8 cellular contexts compared by ENCODE assay signal in the genomic region with DNA sequence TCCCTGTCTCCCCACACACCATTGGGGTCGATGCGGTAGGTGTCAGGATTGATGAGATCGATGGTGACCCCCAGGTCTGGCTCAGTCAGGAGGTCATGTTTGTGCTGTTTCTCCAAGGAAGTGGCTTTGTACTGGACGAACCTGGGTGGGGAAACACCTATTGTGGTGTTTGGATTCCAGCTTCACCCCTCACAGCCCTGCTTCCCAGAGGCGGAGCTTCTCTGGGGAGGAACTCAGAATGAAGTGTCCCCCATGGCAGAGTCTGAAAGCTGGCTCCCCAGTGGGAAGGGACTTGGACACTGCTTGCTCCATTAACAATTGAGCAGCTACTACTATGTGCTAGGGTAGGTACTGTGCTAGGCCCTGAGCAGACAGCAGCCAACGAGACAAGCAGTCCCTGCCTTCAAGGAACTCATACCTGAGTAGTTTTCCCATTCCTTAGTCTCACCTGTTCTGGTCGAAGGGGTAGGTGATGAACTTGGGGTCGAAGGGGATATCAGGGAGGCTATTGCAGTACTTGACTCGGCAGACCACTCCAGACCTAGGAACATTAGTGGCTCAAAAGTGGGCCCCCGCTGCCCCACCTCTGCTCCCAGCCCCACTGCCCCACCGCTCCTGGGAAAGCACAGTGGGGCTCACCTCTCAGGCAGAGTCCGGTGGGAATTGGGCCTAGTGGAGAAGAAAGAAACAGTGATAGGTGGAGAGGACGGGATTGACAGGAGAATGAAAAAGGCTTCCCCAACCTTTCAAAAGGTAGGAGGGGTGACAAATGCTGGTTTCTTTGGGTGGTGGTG. TPM values are rescaled to one million over a fixed set of nuclear protein-coding genes. Genes with fewer than 3 reads are reported as not detected.
A peak's percentile ranks its signal among the peaks of the same experiment; 100 is the strongest.
DNase-seq lines count a peak whose midpoint lies in the region; ATAC-seq and TF ChIP-seq lines count a peak whose summit lies in the region.

No MANE protein-coding gene starts in this region.

- DNase-seq in NCI-H82 (lab: John Stamatoyannopoulos, UW) (peak; percentile 33), NCI-H82 treated with DMSO at 0.1 percent for 48 hours (lab: John Stamatoyannopoulos, UW; ENCODE audit: unreplicated experiment) (no peak), iPS DF 6.9 (ENCODE audit: low read depth, low spot score) (no peak), NCI-H1417 treated with DMSO at 0.1 percent for 48 hours (lab: John Stamatoyannopoulos, UW) (no peak), NCI-H2029 (lab: John Stamatoyannopoulos, UW) (no peak)
- no peak for DNase-seq in activated CD8-positive, alpha-beta T cell treated with anti-CD3 and anti-CD28 coated beads for 36 hours
- no peak for DNase-seq in stimulated activated naive B cell treated with anti-CD40 and anti-IgM and Interleukin-4, amounts not matched to agents 10 μg/mL and 1 μg/mL and 100 μg/mL, for 72 hours

- H3K9me3 Mint-ChIP-seq in activated CD8-positive, alpha-beta T cell treated with anti-CD3 and anti-CD28 coated beads for 36 hours, result no peaks in the 10 kb centered on the region
- H3K9me3 Mint-ChIP-seq in stimulated activated naive B cell treated with anti-CD40 and anti-IgM and Interleukin-4, amounts not matched to agents 10 μg/mL and 1 μg/mL and 100 μg/mL, for 72 hours, result no peaks in the 10 kb centered on the region

- TF ChIP-seq CTCF in activated CD8-positive, alpha-beta T cell treated with anti-CD3 and anti-CD28 coated beads for 36 hours (IDR thresholded peaks at IDR 0.05), result no peak

- H3K4me1 Mint-ChIP-seq in activated CD8-positive, alpha-beta T cell treated with anti-CD3 and anti-CD28 coated beads for 36 hours (ENCODE audit: low read depth), result peaks cover 34% of the 10 kb centered on the region
- H3K4me1 Mint-ChIP-seq in stimulated activated naive B cell treated with anti-CD40 and anti-IgM and Interleukin-4, amounts not matched to agents 10 μg/mL and 1 μg/mL and 100 μg/mL, for 72 hours, result peaks cover 33 to 54% of the 10 kb centered on the region in 2 donors

- H3K27me3 Mint-ChIP-seq in activated CD8-positive, alpha-beta T cell treated with anti-CD3 and anti-CD28 coated beads for 36 hours, result no peaks in the 10 kb centered on the region
- H3K27me3 Mint-ChIP-seq in stimulated activated naive B cell treated with anti-CD40 and anti-IgM and Interleukin-4, amounts not matched to agents 10 μg/mL and 1 μg/mL and 100 μg/mL, for 72 hours, result no peaks in the 10 kb centered on the region

- H3K27ac ChIP-seq in iPS DF 6.9 (ENCODE audit: low read length), result no peak overlapping the region

- WGBS in iPS DF 6.9 (ENCODE audit: insufficient coverage, insufficient read length), result no CpG with 5 or more reads among the region's 13 CpGs

- CTCF ChIA-PET in activated CD8-positive, alpha-beta T cell treated with anti-CD3 and anti-CD28 coated beads for 36 hours (lab: Charles Lee), result interaction anchor here (1.3 to 2.1 kb wide), 3 partner anchors 11 to 44 kb away, joined by 3 to 17 read pairs (median 4); no protein-coding TSS in a partner anchor

- peaks cover 40% of the 10 kb centered on the region for H3K36me3 Mint-ChIP-seq in activated CD8-positive, alpha-beta T cell treated with anti-CD3 and anti-CD28 coated beads for 36 hours (ENCODE audit: low read depth)
- peaks cover 42 to 43% of the 10 kb centered on the region in 2 donors for H3K36me3 Mint-ChIP-seq in stimulated activated naive B cell treated with anti-CD40 and anti-IgM and Interleukin-4, amounts not matched to agents 10 μg/mL and 1 μg/mL and 100 μg/mL, for 72 hours

- no peaks in the 10 kb centered on the region for H3K9me3 ChIP-seq in iPS DF 6.9 (ENCODE audit: control insufficient read depth, insufficient read depth, low read length)

- H3K4me3 Mint-ChIP-seq in activated CD8-positive, alpha-beta T cell treated with anti-CD3 and anti-CD28 coated beads for 36 hours, result peak overlapping the region; percentile 97
- peak overlapping the region; percentile 98 to 99 for H3K4me3 Mint-ChIP-seq in stimulated activated naive B cell treated with anti-CD40 and anti-IgM and Interleukin-4, amounts not matched to agents 10 μg/mL and 1 μg/mL and 100 μg/mL, for 72 hours

- H3K27ac Mint-ChIP-seq in activated CD8-positive, alpha-beta T cell treated with anti-CD3 and anti-CD28 coated beads for 36 hours, result peak overlapping the region; percentile 99
- H3K27ac Mint-ChIP-seq in stimulated activated naive B cell treated with anti-CD40 and anti-IgM and Interleukin-4, amounts not matched to agents 10 μg/mL and 1 μg/mL and 100 μg/mL, for 72 hours, result peak overlapping the region; percentile 99

- H3K36me3 ChIP-seq in iPS DF 6.9 (ENCODE audit: control insufficient read depth, insufficient read depth, low read length), result peaks cover 26% of the 10 kb centered on the region

- POLR2A ChIA-PET in activated CD8-positive, alpha-beta T cell treated with anti-CD3 and anti-CD28 coated beads for 36 hours (lab: Charles Lee), result interaction anchor here (1.4 to 3.9 kb wide), 8 partner anchors 8 to 46 kb away, joined by 3 to 27 read pairs (median 10); a partner anchor contains a TSS

- H3K27me3 ChIP-seq in iPS DF 6.9 (ENCODE audit: control insufficient read depth, insufficient read depth, low read length), result no peaks in the 10 kb centered on the region

- no peak for ATAC-seq in activated CD8-positive, alpha-beta T cell treated with anti-CD3 and anti-CD28 coated beads for 36 hours
- ATAC-seq in stimulated activated naive B cell treated with anti-CD40 and anti-IgM and Interleukin-4, amounts not matched to agents 10 μg/mL and 1 μg/mL and 100 μg/mL, for 72 hours (replicated peaks), result no peak
- ATAC-seq in GM21825 (IDR thresholded peaks at IDR 0.05; ENCODE audit: unreplicated experiment), result no peak

- no peaks in the 10 kb centered on the region for H3K4me1 ChIP-seq in iPS DF 6.9 (ENCODE audit: control insufficient read depth, insufficient read depth, low read length)

- peak overlapping the region; percentile 82; the same call in 1 of the 2 replicates for H3K4me3 ChIP-seq in iPS DF 6.9 (ENCODE audit: low read length)

- intact Hi-C loops in activated CD8-positive, alpha-beta T cell treated with anti-CD3 and anti-CD28 coated beads for 36 hours (cut with micrococcal nuclease), result loop anchor here (2.0 kb wide), 1 partner anchor 39 kb away; no protein-coding TSS in a partner anchor

RNA-seq across cellular contexts. Expression of a gene that starts 1.1 kb away (rescaled TPM):
- 10 to 100 TPM; 35.5 to 36.5 TPM for total RNA-seq in activated CD8-positive, alpha-beta T cell treated with anti-CD3 and anti-CD28 coated beads for 36 hours

RNA-seq across cellular contexts. Expression of a gene that starts 1.4 kb away (rescaled TPM):
- 10 to 100 TPM; 19.5 to 19.8 TPM for total RNA-seq in activated CD8-positive, alpha-beta T cell treated with anti-CD3 and anti-CD28 coated beads for 36 hours

RNA-seq across cellular contexts. Expression of a gene that starts 16.8 kb away (rescaled TPM):
- 10 to 100 TPM; 74.6 to 80.3 TPM for total RNA-seq in activated CD8-positive, alpha-beta T cell treated with anti-CD3 and anti-CD28 coated beads for 36 hours

RNA-seq across cellular contexts. Expression of a gene that starts 22.7 kb away (rescaled TPM):
- 10 to 100 TPM; 35.9 to 42.8 TPM for total RNA-seq in activated CD8-positive, alpha-beta T cell treated with anti-CD3 and anti-CD28 coated beads for 36 hours

RNA-seq across cellular contexts. Expression of a gene that starts 45.9 kb away (rescaled TPM):
- total RNA-seq in activated CD8-positive, alpha-beta T cell treated with anti-CD3 and anti-CD28 coated beads for 36 hours, result 1,000 to 10,000 TPM; 3,249 to 3,324 TPM
